ENCODE assay signal across 16 cellular contexts in genomic region chr1:20233866-20234265, GRCh38. TPM values are rescaled to one million over a fixed set of nuclear protein-coding genes. Genes with fewer than 3 reads are reported as not detected.
A peak's percentile ranks its signal among the peaks of the same experiment; 100 is the strongest.
DNase-seq lines count a peak whose midpoint lies in the region; TF ChIP-seq lines count a peak whose summit lies in the region.
"Had no signal": no experiment of that assay in that cellular context is flagged by ENCODE, and none has a peak within 500 bp of the region (broad histone marks: within the 10 kb centered on the region; RNA-seq: fewer than 3 reads in every experiment).

No MANE protein-coding gene starts in this region.

- peaks cover 16% of the 10 kb centered on the region for H3K4me1 Mint-ChIP-seq in glutamatergic neuron (ENCODE audit: low read depth, unreplicated experiment)
- H3K4me1 Mint-ChIP-seq: activated CD4-positive, alpha-beta memory T cell treated with anti-CD3 and anti-CD28 coated beads, Interleukin-2, amount 10 ng/mL, durations not matched to agents 7 days and 5 days; stimulated activated naive CD8-positive, alpha-beta T cell treated with anti-CD3 and anti-CD28 coated beads, Interleukin-15, amount 100 ng/mL, for 72 hours had no signal

- peak; percentile 84 for DNase-seq in NCI-H1694 (lab: John Stamatoyannopoulos, UW)
- peak; percentile 33 for DNase-seq in NCI-H82 treated with DMSO at 0.1 percent for 48 hours (lab: John Stamatoyannopoulos, UW; ENCODE audit: unreplicated experiment)
- peak; percentile 32 for DNase-seq in glutamatergic neuron
- peak; percentile 71 for DNase-seq in putamen (ENCODE audit: low spot score)
- DNase-seq in activated CD8-positive, alpha-beta memory T cell treated with anti-CD3 and anti-CD28 coated beads for 24 hours: no peak
- DNase-seq in activated effector memory CD4-positive, alpha-beta T cell treated with anti-CD3 and anti-CD28 coated beads, Interleukin-2, amount 50 U/mL, for 16 hours: no peak
- DNase-seq in AG08396 (ENCODE audit: low spot score): no peak
- DNase-seq: activated CD4-positive, alpha-beta memory T cell treated with anti-CD3 and anti-CD28 coated beads, Interleukin-2, amount 10 ng/mL, durations not matched to agents 7 days and 5 days; activated naive CD4-positive, alpha-beta T cell; CD8-positive, alpha-beta T cell; left colon; NCI-H446 treated with DMSO at 0.1 percent for 48 hours; stimulated activated naive CD8-positive, alpha-beta T cell treated with anti-CD3 and anti-CD28 coated beads, Interleukin-15, amount 100 ng/mL, for 72 hours; T-helper 9 cell had no signal

- peaks cover 8% of the 10 kb centered on the region for H3K9me3 Mint-ChIP-seq in glutamatergic neuron (ENCODE audit: unreplicated experiment)
- H3K9me3 Mint-ChIP-seq: activated CD4-positive, alpha-beta memory T cell treated with anti-CD3 and anti-CD28 coated beads, Interleukin-2, amount 10 ng/mL, durations not matched to agents 7 days and 5 days; CD8-positive, alpha-beta T cell; nephron; stimulated activated naive CD8-positive, alpha-beta T cell treated with anti-CD3 and anti-CD28 coated beads, Interleukin-15, amount 100 ng/mL, for 72 hours had no signal

- peaks cover 4% of the 10 kb centered on the region for H3K27me3 Mint-ChIP-seq in glutamatergic neuron (ENCODE audit: unreplicated experiment)

- no peaks in the 10 kb centered on the region for H3K36me3 Mint-ChIP-seq in glutamatergic neuron (ENCODE audit: unreplicated experiment)
- H3K36me3 Mint-ChIP-seq: CD8-positive, alpha-beta T cell had no signal

- TF ChIP-seq CTCF in glutamatergic neuron (IDR thresholded peaks at IDR 0.05; ENCODE audit: partially characterized antibody, unreplicated experiment): no peak

- H3K4me3 Mint-ChIP-seq in glutamatergic neuron (ENCODE audit: unreplicated experiment): peak overlapping the region; percentile 63
- H3K4me3 Mint-ChIP-seq: activated CD4-positive, alpha-beta memory T cell treated with anti-CD3 and anti-CD28 coated beads, Interleukin-2, amount 10 ng/mL, durations not matched to agents 7 days and 5 days; CD8-positive, alpha-beta T cell; nephron; stimulated activated naive CD8-positive, alpha-beta T cell treated with anti-CD3 and anti-CD28 coated beads, Interleukin-15, amount 100 ng/mL, for 72 hours had no signal

- peak overlapping the region; percentile 60 for H3K27ac Mint-ChIP-seq in glutamatergic neuron (ENCODE audit: unreplicated experiment)
- H3K27ac Mint-ChIP-seq: activated CD4-positive, alpha-beta memory T cell treated with anti-CD3 and anti-CD28 coated beads, Interleukin-2, amount 10 ng/mL, durations not matched to agents 7 days and 5 days; CD8-positive, alpha-beta T cell; nephron; stimulated activated naive CD8-positive, alpha-beta T cell treated with anti-CD3 and anti-CD28 coated beads, Interleukin-15, amount 100 ng/mL, for 72 hours had no signal

RNA-seq across cellular contexts. Expression of gene PLA2G2C, which starts 47.5 kb away (rescaled TPM):
- not detected for total RNA-seq in glutamatergic neuron (ENCODE audit: unreplicated experiment)
- total RNA-seq: CD8-positive, alpha-beta T cell; LHCN-M2 had no signal

RNA-seq across cellular contexts. Expression of gene UBXN10, which starts 48.0 kb away (rescaled TPM):
- 0.49 TPM for total RNA-seq in glutamatergic neuron (ENCODE audit: unreplicated experiment)
- total RNA-seq: LHCN-M2 had no signal

RNA-seq across cellular contexts. Expression of gene VWA5B1, which starts 56.8 kb away (rescaled TPM):
- 0.10 TPM for total RNA-seq in glutamatergic neuron (ENCODE audit: unreplicated experiment)
- total RNA-seq: activated CD4-positive, alpha-beta memory T cell treated with anti-CD3 and anti-CD28 coated beads, Interleukin-2, amount 10 ng/mL, durations not matched to agents 7 days and 5 days; CD8-positive, alpha-beta T cell; LHCN-M2 had no signal

Comparison
In these comparisons a context has a peak if more than half of its experiments do, and no peak if none do; other contexts are left out.
1. DNase-seq: peak in NCI-H1694 (single experiment), NCI-H82 treated with DMSO at 0.1 percent for 48 hours (single experiment), glutamatergic neuron (single experiment) and putamen (single experiment); none in activated CD8-positive, alpha-beta memory T cell treated with anti-CD3 and anti-CD28 coated beads for 24 hours (single experiment), activated effector memory CD4-positive, alpha-beta T cell treated with anti-CD3 and anti-CD28 coated beads, Interleukin-2, amount 50 U/mL, for 16 hours (single experiment) and AG08396 (single experiment).